18 cellular contexts compared by ENCODE assay signal in the genomic region with DNA sequence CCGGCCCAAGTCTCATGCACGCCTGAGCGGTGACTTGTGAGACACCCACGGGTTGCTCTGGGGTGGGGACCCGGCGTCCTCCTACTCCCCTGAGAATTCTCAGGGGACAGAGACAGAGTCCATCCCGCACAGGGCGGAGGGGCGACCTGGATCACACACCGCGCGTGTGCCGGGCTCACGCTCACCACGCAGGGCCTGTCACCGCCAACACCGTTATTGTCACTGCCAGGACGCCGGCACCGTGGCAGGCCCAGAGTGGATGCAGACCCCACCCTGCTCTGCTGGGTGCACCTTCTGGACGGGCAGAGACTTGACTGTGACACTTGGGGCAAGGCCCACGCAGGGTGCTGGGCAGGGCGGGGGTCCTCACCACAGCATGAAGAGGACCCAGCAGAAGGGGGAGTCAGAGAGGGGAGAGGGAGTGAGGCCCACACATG. TPM values are rescaled to one million over a fixed set of nuclear protein-coding genes. Genes with fewer than 3 reads are reported as not detected.
DNase-seq lines count a peak whose midpoint lies in the region; ATAC-seq and TF ChIP-seq lines count a peak whose summit lies in the region.
"Had no signal": no experiment of that assay in that cellular context is flagged by ENCODE, and none has a peak within 500 bp of the region (broad histone marks: within the 10 kb centered on the region; RNA-seq: fewer than 3 reads in every experiment).

No MANE protein-coding gene starts in this region.

- no peak for ATAC-seq in stimulated activated naive CD8-positive, alpha-beta T cell treated with anti-CD3 and anti-CD28 coated beads, Interleukin-15, Interleukin-2, amounts not matched to agents 100 U/mL and 50 U/mL, for 24 hours
- no peak for ATAC-seq in HG02973 (IDR thresholded peaks at IDR 0.05; ENCODE audit: unreplicated experiment)

- TF ChIP-seq CTCF in GM10248 (IDR thresholded peaks at IDR 0.05; ENCODE audit: control extremely low read depth, extremely low read depth, low read depth, missing control alignments) (no peak), BE2C (IDR thresholded peaks at IDR 0.05; ENCODE audit: low read depth, low read length) (no peak)

- H3K9ac ChIP-seq in mesenchymal stem cell (ENCODE audit: low read length) = no peak overlapping the region

- H3K4me3 ChIP-seq in mesenchymal stem cell (ENCODE audit: insufficient read depth in 1 of 2, low read depth in 1 of 2, low read length in 2 of 2) (no peak overlapping the region), BE2C (ENCODE audit: low read depth, low read length) (no peak overlapping the region)
- H3K4me3 ChIP-seq: left ventricle myocardium inferior, right atrium auricular region, thyroid gland had no signal

- H2AK5ac ChIP-seq in mesenchymal stem cell (ENCODE audit: low read length, severe bottlenecking) = no peak overlapping the region

- POLR2A ChIA-PET in activated CD4-positive, alpha-beta memory T cell treated with anti-CD3 and anti-CD28 coated beads, Interleukin-2, amount 10 ng/mL, durations not matched to agents 7 days and 5 days (lab: Charles Lee) = no interaction called here
- POLR2A ChIA-PET in GM10248 (lab: Yijun Ruan, JAX) = no interaction called here

- H2BK12ac ChIP-seq in mesenchymal stem cell (ENCODE audit: low read length in 2 of 2) = peak overlapping the region in 1 of 2 experiments; percentile 15

- no peak overlapping the region for H3K4me2 ChIP-seq in mesenchymal stem cell (ENCODE audit: low read length, poor library complexity, severe bottlenecking)

- H3K27me3 Mint-ChIP-seq in stimulated activated naive CD8-positive, alpha-beta T cell treated with anti-CD3 and anti-CD28 coated beads, Interleukin-15, Interleukin-2, amounts not matched to agents 100 ng/mL and 50 ng/mL, for 24 hours = no peaks in the 10 kb centered on the region
- no peaks in the 10 kb centered on the region for H3K27me3 Mint-ChIP-seq in activated CD4-positive, alpha-beta memory T cell treated with anti-CD3 and anti-CD28 coated beads, Interleukin-2, amount 10 ng/mL, durations not matched to agents 7 days and 5 days

- no peak overlapping the region for H3K18ac ChIP-seq in mesenchymal stem cell (ENCODE audit: low read depth in 1 of 2, low read length in 2 of 2)

- no peak overlapping the region for H3K4ac ChIP-seq in mesenchymal stem cell (ENCODE audit: low read depth in 1 of 2, low read length in 2 of 2)

- no peak overlapping the region for H2BK15ac ChIP-seq in mesenchymal stem cell (ENCODE audit: low read depth, poor library complexity, severe bottlenecking)

- H3K4me3 Mint-ChIP-seq in stimulated activated naive CD8-positive, alpha-beta T cell treated with anti-CD3 and anti-CD28 coated beads, Interleukin-15, Interleukin-2, amounts not matched to agents 100 ng/mL and 50 ng/mL, for 24 hours = peak overlapping the region; percentile 93
- peak overlapping the region; percentile 60 for H3K4me3 Mint-ChIP-seq in activated CD4-positive, alpha-beta memory T cell treated with anti-CD3 and anti-CD28 coated beads, Interleukin-2, amount 10 ng/mL, durations not matched to agents 7 days and 5 days
- H3K4me3 Mint-ChIP-seq: nephron had no signal

- no peak overlapping the region for H3K14ac ChIP-seq in mesenchymal stem cell (ENCODE audit: low read length in 2 of 2)

- peak overlapping the region; percentile 92 for H3K27ac Mint-ChIP-seq in stimulated activated naive CD8-positive, alpha-beta T cell treated with anti-CD3 and anti-CD28 coated beads, Interleukin-15, Interleukin-2, amounts not matched to agents 100 ng/mL and 50 ng/mL, for 24 hours
- peak overlapping the region; percentile 95 for H3K27ac Mint-ChIP-seq in activated CD4-positive, alpha-beta memory T cell treated with anti-CD3 and anti-CD28 coated beads, Interleukin-2, amount 10 ng/mL, durations not matched to agents 7 days and 5 days
- H3K27ac Mint-ChIP-seq: nephron had no signal

- H3K9me3 ChIP-seq in mesenchymal stem cell (ENCODE audit: control insufficient read depth, low read length) (no peaks in the 10 kb centered on the region), BE2C (no peaks in the 10 kb centered on the region)
- H3K9me3 ChIP-seq: left ventricle myocardium inferior, Peyer's patch, right atrium auricular region, thyroid gland had no signal

- H2BK120ac ChIP-seq in mesenchymal stem cell (ENCODE audit: low read depth, low read length) = no peak overlapping the region

- H3K36me3 ChIP-seq in mesenchymal stem cell (ENCODE audit: control insufficient read depth in 1 of 2, insufficient read depth in 2 of 2, low read depth in 1 of 2, low read length in 2 of 2) (peaks cover 84 to 87% of the 10 kb centered on the region in 2 experiments), BE2C (peaks cover 7% of the 10 kb centered on the region; the same call in 1 of the 2 replicates)

- peak overlapping the region; percentile 24 for H4K91ac ChIP-seq in mesenchymal stem cell (ENCODE audit: low read length)

- H3K27ac ChIP-seq in mesenchymal stem cell (ENCODE audit: low read length, poor library complexity, severe bottlenecking) = no peak overlapping the region
- H3K27ac ChIP-seq: left ventricle myocardium inferior, right atrium auricular region, thyroid gland had no signal

- H3K27me3 ChIP-seq in mesenchymal stem cell (ENCODE audit: control insufficient read depth in 1 of 2, insufficient read depth in 1 of 2, low read length in 2 of 2) (no peaks in the 10 kb centered on the region), BE2C (no peaks in the 10 kb centered on the region)
- H3K27me3 ChIP-seq: Peyer's patch, right atrium auricular region, thyroid gland had no signal

- peak overlapping the region; percentile 76 for H4K8ac ChIP-seq in mesenchymal stem cell (ENCODE audit: low read length)

- H3K4me1 ChIP-seq in mesenchymal stem cell (ENCODE audit: control insufficient read depth, insufficient read depth, low read depth, low read length) = peaks cover 12% of the 10 kb centered on the region
- H3K4me1 ChIP-seq in BE2C = no peaks in the 10 kb centered on the region

- WGBS in mesenchymal stem cell = 97% methylated on average over 23 of the region's 23 CpGs

- no peak overlapping the region for H2BK5ac ChIP-seq in mesenchymal stem cell (ENCODE audit: low read depth, low read length, poor library complexity, severe bottlenecking)

- no peaks in the 10 kb centered on the region for H3K9me3 Mint-ChIP-seq in stimulated activated naive CD8-positive, alpha-beta T cell treated with anti-CD3 and anti-CD28 coated beads, Interleukin-15, Interleukin-2, amounts not matched to agents 100 ng/mL and 50 ng/mL, for 24 hours
- H3K9me3 Mint-ChIP-seq in activated CD4-positive, alpha-beta memory T cell treated with anti-CD3 and anti-CD28 coated beads, Interleukin-2, amount 10 ng/mL, durations not matched to agents 7 days and 5 days = no peaks in the 10 kb centered on the region
- H3K9me3 Mint-ChIP-seq: nephron had no signal

- H2AFZ ChIP-seq in mesenchymal stem cell (ENCODE audit: low read depth, low read length) = no peak overlapping the region

- H3K23ac ChIP-seq in mesenchymal stem cell (ENCODE audit: low read length in 2 of 2) = peak overlapping the region in 1 of 2 experiments; percentile 32

- CTCF ChIA-PET in activated CD4-positive, alpha-beta memory T cell treated with anti-CD3 and anti-CD28 coated beads, Interleukin-2, amount 10 ng/mL, durations not matched to agents 7 days and 5 days (lab: Charles Lee) = no interaction called here
- CTCF ChIA-PET in GM10248 (lab: Yijun Ruan, JAX) = no interaction called here

- H3K79me1 ChIP-seq in mesenchymal stem cell (replicated peaks; ENCODE audit: low read length, poor library complexity, severe bottlenecking) = peaks cover 55% of the 10 kb centered on the region

- peaks cover 81% of the 10 kb centered on the region for H3K36me3 Mint-ChIP-seq in stimulated activated naive CD8-positive, alpha-beta T cell treated with anti-CD3 and anti-CD28 coated beads, Interleukin-15, Interleukin-2, amounts not matched to agents 100 ng/mL and 50 ng/mL, for 24 hours (ENCODE audit: low read depth)
- peaks cover 90% of the 10 kb centered on the region for H3K36me3 Mint-ChIP-seq in activated CD4-positive, alpha-beta memory T cell treated with anti-CD3 and anti-CD28 coated beads, Interleukin-2, amount 10 ng/mL, durations not matched to agents 7 days and 5 days (ENCODE audit: low read depth)

- H3K4me1 Mint-ChIP-seq in stimulated activated naive CD8-positive, alpha-beta T cell treated with anti-CD3 and anti-CD28 coated beads, Interleukin-15, Interleukin-2, amounts not matched to agents 100 ng/mL and 50 ng/mL, for 24 hours (ENCODE audit: low read depth) = peaks cover 52% of the 10 kb centered on the region
- H3K4me1 Mint-ChIP-seq in activated CD4-positive, alpha-beta memory T cell treated with anti-CD3 and anti-CD28 coated beads, Interleukin-2, amount 10 ng/mL, durations not matched to agents 7 days and 5 days = peaks cover 41% of the 10 kb centered on the region
- H3K4me1 Mint-ChIP-seq: nephron had no signal

- no peak for DNase-seq in stimulated activated naive CD8-positive, alpha-beta T cell treated with anti-CD3 and anti-CD28 coated beads, Interleukin-15, Interleukin-2, amounts not matched to agents 100 U/mL and 50 U/mL, for 24 hours
- no peak for DNase-seq in activated CD4-positive, alpha-beta memory T cell treated with anti-CD3 and anti-CD28 coated beads, Interleukin-2, amount 10 ng/mL, durations not matched to agents 7 days and 5 days
- no peak for DNase-seq in mesenchymal stem cell
- no peak for DNase-seq in GM10248 (ENCODE audit: extremely low spot score)
- DNase-seq in HuH-7 (ENCODE audit: low spot score) = no peak
- DNase-seq in BE2C = no peak
- DNase-seq: activated gamma-delta T cell treated with Interleukin-2 at 50 U/mL for 16 hours, DMS153, GOT3, left ventricle myocardium inferior, MM.1S, NCI-H69, Peyer's patch, thyroid gland had no signal

RNA-seq across cellular contexts. Expression of a gene that starts 16.2 kb away (rescaled TPM):
- total RNA-seq in activated CD4-positive, alpha-beta memory T cell treated with anti-CD3 and anti-CD28 coated beads, Interleukin-2, amount 10 ng/mL, durations not matched to agents 7 days and 5 days = 100 to 1,000 TPM; 242 to 251 TPM
- 48.9 TPM for polyA plus RNA-seq in mesenchymal stem cell (2013, experiment 1 of 2)
- 47.9 TPM for polyA plus RNA-seq in mesenchymal stem cell (2013, experiment 2 of 2)
- polyA plus RNA-seq in BE2C (2012; ENCODE audit: insufficient read depth, insufficient read length, low read depth) = 9.7 TPM

RNA-seq across cellular contexts. Expression of a gene that starts 16.8 kb away (rescaled TPM):
- 10 to 100 TPM; 10.3 to 10.5 TPM for total RNA-seq in activated CD4-positive, alpha-beta memory T cell treated with anti-CD3 and anti-CD28 coated beads, Interleukin-2, amount 10 ng/mL, durations not matched to agents 7 days and 5 days
- 2.2 TPM for polyA plus RNA-seq in mesenchymal stem cell (2013, experiment 1 of 2)
- polyA plus RNA-seq in mesenchymal stem cell (2013, experiment 2 of 2) = 2.1 TPM
- not detected for polyA plus RNA-seq in BE2C (2012; ENCODE audit: insufficient read depth, insufficient read length, low read depth)

RNA-seq across cellular contexts. Expression of a gene that starts 28.8 kb away (rescaled TPM):
- 100 to 1,000 TPM; 239 to 253 TPM for total RNA-seq in activated CD4-positive, alpha-beta memory T cell treated with anti-CD3 and anti-CD28 coated beads, Interleukin-2, amount 10 ng/mL, durations not matched to agents 7 days and 5 days
- 126 TPM for polyA plus RNA-seq in mesenchymal stem cell (2013, experiment 1 of 2)
- polyA plus RNA-seq in mesenchymal stem cell (2013, experiment 2 of 2) = 128 TPM
- 117 TPM for polyA plus RNA-seq in BE2C (2012; ENCODE audit: insufficient read depth, insufficient read length, low read depth)
